In genomic region chr7:128838981-128839731, GRCh38 we compare ENCODE assay signal across 19 cellular contexts. TPM values are rescaled to one million over a fixed set of nuclear protein-coding genes. Genes with fewer than 3 reads are reported as not detected.
DNase-seq lines count a peak whose midpoint lies in the region; ATAC-seq and TF ChIP-seq lines count a peak whose summit lies in the region.
"Had no signal": no experiment of that assay in that cellular context is flagged by ENCODE, and none has a peak within 500 bp of the region (broad histone marks: within the 10 kb centered on the region; RNA-seq: fewer than 3 reads in every experiment).

No MANE protein-coding gene starts in this region.

- no peaks in the 10 kb centered on the region for H3K9me3 Mint-ChIP-seq in activated naive CD8-positive, alpha-beta T cell treated with anti-CD3 and anti-CD28 coated beads, Interleukin-2, amount 10 ng/mL, durations not matched to agents 7 days and 5 days
- H3K9me3 Mint-ChIP-seq in activated naive CD8-positive, alpha-beta T cell treated with anti-CD3 and anti-CD28 coated beads, Interleukin-2, amount 50 U/mL, for 24 hours = no peaks in the 10 kb centered on the region
- H3K9me3 Mint-ChIP-seq in neural progenitor cell = no peaks in the 10 kb centered on the region
- no peaks in the 10 kb centered on the region for H3K9me3 Mint-ChIP-seq in CD4-positive, alpha-beta memory T cell

- H3K27me3 ChIP-seq in heart right ventricle (no peaks in the 10 kb centered on the region), neural progenitor cell (no peaks in the 10 kb centered on the region)
- no peaks in the 10 kb centered on the region for H3K27me3 ChIP-seq in CD4-positive, alpha-beta memory T cell (ENCODE audit: insufficient read depth, low read length)
- H3K27me3 ChIP-seq: BLaER1 had no signal

- no peaks in the 10 kb centered on the region for H4K20me1 ChIP-seq in neural progenitor cell (ENCODE audit: low read depth)
- H4K20me1 ChIP-seq: BLaER1 had no signal

- ATAC-seq in activated naive CD8-positive, alpha-beta T cell treated with anti-CD3 and anti-CD28 coated beads, Interleukin-2, amount 10 ng/mL, durations not matched to agents 7 days and 5 days (ENCODE audit: low read depth) = no peak
- no peak for ATAC-seq in activated naive CD8-positive, alpha-beta T cell treated with anti-CD3 and anti-CD28 coated beads, Interleukin-2, amount 50 U/mL, for 24 hours
- ATAC-seq in heart right ventricle = no peak
- ATAC-seq: HepG2 had no signal

- H3K36me3 ChIP-seq in heart right ventricle (peaks cover 0 to 96% (median 70%) of the 10 kb centered on the region in 9 donors), neural progenitor cell (no peaks in the 10 kb centered on the region)
- no peaks in the 10 kb centered on the region for H3K36me3 ChIP-seq in CD4-positive, alpha-beta memory T cell (ENCODE audit: insufficient read depth, low read length)
- H3K36me3 ChIP-seq: BLaER1 had no signal

- H3K9me3 ChIP-seq in heart right ventricle (no peaks in the 10 kb centered on the region), neural progenitor cell (ENCODE audit: low read depth) (no peaks in the 10 kb centered on the region)
- H3K9me3 ChIP-seq in CD4-positive, alpha-beta memory T cell (ENCODE audit: control insufficient read depth in 1 of 2, low read length in 2 of 2) = no peaks in the 10 kb centered on the region
- H3K9me3 ChIP-seq: BLaER1 had no signal

- peak overlapping the region in 6 of 10 donors; percentile 47 to 99 (median 80) for H3K27ac ChIP-seq in heart right ventricle
- H3K27ac ChIP-seq in neural progenitor cell = no peak overlapping the region
- peak overlapping the region; percentile 93 for H3K27ac ChIP-seq in substantia nigra (ENCODE audit: low read depth, low read length, poor library complexity, severe bottlenecking)
- H3K27ac ChIP-seq in CD4-positive, alpha-beta memory T cell (ENCODE audit: low read depth, low read length) = no peak overlapping the region
- H3K27ac ChIP-seq: BLaER1, PC-9 had no signal

- H3K4me1 ChIP-seq in heart right ventricle (peaks cover 5 to 70% (median 19%) of the 10 kb centered on the region in 9 donors), neural progenitor cell (peaks cover 5% of the 10 kb centered on the region)
- no peaks in the 10 kb centered on the region for H3K4me1 ChIP-seq in CD4-positive, alpha-beta memory T cell (ENCODE audit: insufficient read depth, low read length)
- H3K4me1 ChIP-seq: BLaER1 had no signal

- peak; percentile 24 for DNase-seq in activated naive CD8-positive, alpha-beta T cell treated with anti-CD3 and anti-CD28 coated beads, Interleukin-2, amount 10 ng/mL, durations not matched to agents 7 days and 5 days
- DNase-seq in activated naive CD8-positive, alpha-beta T cell treated with anti-CD3 and anti-CD28 coated beads, Interleukin-2, amount 50 U/mL, for 24 hours = no peak
- peak in 1 of 2 donors; percentile 7 for DNase-seq in heart right ventricle
- DNase-seq in neural progenitor cell (ENCODE audit: low spot score) = no peak
- DNase-seq in substantia nigra (lab: John Stamatoyannopoulos, UW) = peak in 7 of 49 donors; percentile 15 to 50 (median 23)
- DNase-seq in CD4-positive, alpha-beta memory T cell = no peak
- DNase-seq in SHP77 treated with DMSO at 0.1 percent for 48 hours (lab: John Stamatoyannopoulos, UW) = no peak
- no peak for DNase-seq in RPMI8226
- DNase-seq: 8988T, DMS 273 treated with DMSO at 0.1 percent for 48 hours, Karpas-422, NCI-H1105 treated with DMSO at 0.1 percent for 48 hours, NCI-H187 treated with DMSO at 0.1 percent for 48 hours, NCI-H2171, NCI-H446 treated with DMSO at 0.1 percent for 48 hours, NCI-H774, PC-9 had no signal

- H3K36me3 Mint-ChIP-seq in activated naive CD8-positive, alpha-beta T cell treated with anti-CD3 and anti-CD28 coated beads, Interleukin-2, amount 10 ng/mL, durations not matched to agents 7 days and 5 days = no peaks in the 10 kb centered on the region
- H3K36me3 Mint-ChIP-seq in activated naive CD8-positive, alpha-beta T cell treated with anti-CD3 and anti-CD28 coated beads, Interleukin-2, amount 50 U/mL, for 24 hours (ENCODE audit: low read depth) = no peaks in the 10 kb centered on the region
- no peaks in the 10 kb centered on the region for H3K36me3 Mint-ChIP-seq in neural progenitor cell
- no peaks in the 10 kb centered on the region for H3K36me3 Mint-ChIP-seq in CD4-positive, alpha-beta memory T cell

- H2AFZ ChIP-seq in neural progenitor cell (replicated peaks) = no peak overlapping the region
- H2AFZ ChIP-seq: PC-9 had no signal

- no peak overlapping the region for H3K4me2 ChIP-seq in neural progenitor cell
- H3K4me2 ChIP-seq: BLaER1, PC-9 had no signal

- no peak overlapping the region for H3K4me3 ChIP-seq in heart right ventricle
- no peak overlapping the region for H3K4me3 ChIP-seq in neural progenitor cell
- no peak overlapping the region for H3K4me3 ChIP-seq in CD4-positive, alpha-beta memory T cell (ENCODE audit: low read length in 2 of 2)
- H3K4me3 ChIP-seq: BLaER1, PC-9 had no signal

- H3F3A ChIP-seq in neural progenitor cell (ENCODE audit: low read depth) = peaks cover 11% of the 10 kb centered on the region

- CTCF ChIA-PET in CD4-positive, alpha-beta memory T cell (lab: Charles Lee; ENCODE audit: partially characterized antibody) = interaction anchor here (5.2 kb wide), 1 partner anchor 43 kb away, joined by 68 read pairs; no protein-coding TSS in a partner anchor

- no peaks in the 10 kb centered on the region for H3K27me3 Mint-ChIP-seq in activated naive CD8-positive, alpha-beta T cell treated with anti-CD3 and anti-CD28 coated beads, Interleukin-2, amount 10 ng/mL, durations not matched to agents 7 days and 5 days
- no peaks in the 10 kb centered on the region for H3K27me3 Mint-ChIP-seq in activated naive CD8-positive, alpha-beta T cell treated with anti-CD3 and anti-CD28 coated beads, Interleukin-2, amount 50 U/mL, for 24 hours
- H3K27me3 Mint-ChIP-seq in neural progenitor cell (ENCODE audit: insufficient read depth, low read depth) = peaks cover 3% of the 10 kb centered on the region
- H3K27me3 Mint-ChIP-seq in CD4-positive, alpha-beta memory T cell = peaks cover 0 to 3% of the 10 kb centered on the region in 2 donors

- no peak overlapping the region for H3K9ac ChIP-seq in neural progenitor cell
- H3K9ac ChIP-seq: BLaER1 had no signal

- H3K4me3 Mint-ChIP-seq in activated naive CD8-positive, alpha-beta T cell treated with anti-CD3 and anti-CD28 coated beads, Interleukin-2, amount 10 ng/mL, durations not matched to agents 7 days and 5 days = no peak overlapping the region
- no peak overlapping the region for H3K4me3 Mint-ChIP-seq in activated naive CD8-positive, alpha-beta T cell treated with anti-CD3 and anti-CD28 coated beads, Interleukin-2, amount 50 U/mL, for 24 hours
- H3K4me3 Mint-ChIP-seq in neural progenitor cell = no peak overlapping the region
- no peak overlapping the region for H3K4me3 Mint-ChIP-seq in CD4-positive, alpha-beta memory T cell

- TF ChIP-seq CTCF in heart right ventricle (IDR thresholded peaks at IDR 0.05) = no peak
- no peak for TF ChIP-seq CTCF in neural progenitor cell (IDR thresholded peaks at IDR 0.05)

- H3K27ac Mint-ChIP-seq in activated naive CD8-positive, alpha-beta T cell treated with anti-CD3 and anti-CD28 coated beads, Interleukin-2, amount 10 ng/mL, durations not matched to agents 7 days and 5 days = no peak overlapping the region
- no peak overlapping the region for H3K27ac Mint-ChIP-seq in activated naive CD8-positive, alpha-beta T cell treated with anti-CD3 and anti-CD28 coated beads, Interleukin-2, amount 50 U/mL, for 24 hours
- H3K27ac Mint-ChIP-seq in neural progenitor cell = peak overlapping the region; percentile 46
- H3K27ac Mint-ChIP-seq in CD4-positive, alpha-beta memory T cell = no peak overlapping the region

- intact Hi-C loops in heart right ventricle (cut with DNase I) = no loop called here
- intact Hi-C loops in CD4-positive, alpha-beta memory T cell (cut with micrococcal nuclease) = no loop called here

- H3K4me1 Mint-ChIP-seq in activated naive CD8-positive, alpha-beta T cell treated with anti-CD3 and anti-CD28 coated beads, Interleukin-2, amount 10 ng/mL, durations not matched to agents 7 days and 5 days = peaks cover 1% of the 10 kb centered on the region
- H3K4me1 Mint-ChIP-seq in activated naive CD8-positive, alpha-beta T cell treated with anti-CD3 and anti-CD28 coated beads, Interleukin-2, amount 50 U/mL, for 24 hours = peaks cover 4% of the 10 kb centered on the region
- H3K4me1 Mint-ChIP-seq in neural progenitor cell = peaks cover 7% of the 10 kb centered on the region
- H3K4me1 Mint-ChIP-seq in CD4-positive, alpha-beta memory T cell = peaks cover 0 to 4% (median 0%) of the 10 kb centered on the region in 4 donors

- WGBS in heart right ventricle, 2 donors = 70 to 77% methylated on average over 17 of the region's 17 CpGs

- POLR2A ChIA-PET in activated naive CD8-positive, alpha-beta T cell treated with anti-CD3 and anti-CD28 coated beads, Interleukin-2, amount 10 ng/mL, durations not matched to agents 7 days and 5 days (lab: Charles Lee) = no interaction called here
- POLR2A ChIA-PET in CD4-positive, alpha-beta memory T cell (lab: Charles Lee; ENCODE audit: partially characterized antibody) = no interaction called here

- H3K79me2 ChIP-seq in neural progenitor cell (ENCODE audit: low read depth) = no peaks in the 10 kb centered on the region

RNA-seq across cellular contexts. Expression of gene FLNC, which starts 8.9 kb away (rescaled TPM):
- not detected for total RNA-seq in activated naive CD8-positive, alpha-beta T cell treated with anti-CD3 and anti-CD28 coated beads, Interleukin-2, amount 10 ng/mL, durations not matched to agents 7 days and 5 days
- 1,000 to 10,000 TPM in 6 of 10 donors, 100 to 1,000 TPM in 4; 364 to 2,445 (median 1,303) TPM for total RNA-seq in heart right ventricle
- polyA plus RNA-seq in heart right ventricle = 1,000 to 10,000 TPM in 1 of 2 donors, 100 to 1,000 TPM in 1; 223 to 1,054 TPM
- total RNA-seq in neural progenitor cell (ENCODE audit: low replicate concordance) = 6.7 and 23.7 TPM in 2 replicates
- total RNA-seq in CD4-positive, alpha-beta memory T cell = under 1 TPM in 1 of 2 experiments, not detected in 1; 0.06 TPM
- polyA plus RNA-seq in CD4-positive, alpha-beta memory T cell = not detected
- polyA plus RNA-seq: HepG2 had no signal

RNA-seq across cellular contexts. Expression of gene ATP6V1F, which starts 23.5 kb away (rescaled TPM):
- total RNA-seq in activated naive CD8-positive, alpha-beta T cell treated with anti-CD3 and anti-CD28 coated beads, Interleukin-2, amount 10 ng/mL, durations not matched to agents 7 days and 5 days = 100 to 1,000 TPM; 134 TPM
- 100 to 1,000 TPM in 9 of 10 donors, 10 to 100 TPM in 1; 96.7 to 168 (median 124) TPM for total RNA-seq in heart right ventricle
- 100 to 1,000 TPM; 153 to 189 TPM for polyA plus RNA-seq in heart right ventricle
- total RNA-seq in neural progenitor cell (ENCODE audit: low replicate concordance) = 61.4 and 81.8 TPM in 2 replicates
- 10 to 100 TPM; 74.6 to 75.5 TPM for total RNA-seq in CD4-positive, alpha-beta memory T cell
- 100 to 1,000 TPM; 274 to 392 TPM for polyA plus RNA-seq in CD4-positive, alpha-beta memory T cell

RNA-seq across cellular contexts. Expression of gene CCDC136, which starts 47.4 kb away (rescaled TPM):
- total RNA-seq in activated naive CD8-positive, alpha-beta T cell treated with anti-CD3 and anti-CD28 coated beads, Interleukin-2, amount 10 ng/mL, durations not matched to agents 7 days and 5 days = 10 to 100 TPM; 13.8 to 14.5 TPM
- total RNA-seq in heart right ventricle (10 to 100 TPM in 4 of 10 donors, 1 to 10 TPM in 6; 1.8 to 14.4 (median 8.0) TPM), neural progenitor cell (ENCODE audit: low replicate concordance) (93.6 and 115 TPM in 2 replicates)
- polyA plus RNA-seq in heart right ventricle = 10 to 100 TPM in 1 of 2 donors, 1 to 10 TPM in 1; 4.6 to 13.5 TPM
- total RNA-seq in CD4-positive, alpha-beta memory T cell = 10 to 100 TPM; 18.3 to 20.4 TPM
- polyA plus RNA-seq in CD4-positive, alpha-beta memory T cell = 1 to 10 TPM in 1 of 2 donors, not detected in 1; 3.4 TPM

Comparison
In these comparisons a context has a peak if more than half of its experiments do, and no peak if none do; other contexts are left out.
1. H3K27ac ChIP-seq: peak in heart right ventricle (6 of 10) and substantia nigra (single experiment); none in neural progenitor cell (single experiment) and CD4-positive, alpha-beta memory T cell (single experiment).
2. RNA of gene FLNC, which starts 8.9 kb away (total RNA-seq): 364 to 2,445 TPM in heart right ventricle; 6.7 to 23.7 TPM in neural progenitor cell, 0.06 TPM in CD4-positive, alpha-beta memory T cell and not detected in activated naive CD8-positive, alpha-beta T cell treated with anti-CD3 and anti-CD28 coated beads, Interleukin-2, amount 10 ng/mL, durations not matched to agents 7 days and 5 days; every median in the first group is over 10 times any median in the second.